Comparison of ENCODE assay signal across 15 cellular contexts in genomic region chr9:111287127-111287526, GRCh38.
DNase-seq lines count a peak whose midpoint lies in the region; ATAC-seq and TF ChIP-seq lines count a peak whose summit lies in the region.
"Had no signal": no experiment of that assay in that cellular context is flagged by ENCODE, and none has a peak within 500 bp of the region (broad histone marks: within the 10 kb centered on the region; RNA-seq: fewer than 3 reads in every experiment).

No MANE protein-coding gene starts in this region.

- no peaks in the 10 kb centered on the region for H3K36me3 ChIP-seq in effector memory CD4-positive, alpha-beta T cell (ENCODE audit: control insufficient read depth, insufficient read depth, low read length)
- H3K36me3 ChIP-seq: sigmoid colon had no signal

- peak; percentile 67 for DNase-seq in GM04503 (ENCODE audit: low read depth)
- peak; percentile 23 for DNase-seq in RKO (ENCODE audit: low spot score)
- DNase-seq in fibroblast of gingiva (ENCODE audit: low read depth), result peak; percentile 47
- DNase-seq in retinal pigment epithelial cell (ENCODE audit: low read depth), result peak; percentile 18
- DNase-seq in effector memory CD4-positive, alpha-beta T cell, result no peak
- DNase-seq in NCI-H2029 (lab: John Stamatoyannopoulos, UW), result no peak
- no peak for DNase-seq in NCI-H510A treated with DMSO at 0.1 percent for 48 hours (lab: John Stamatoyannopoulos, UW)
- DNase-seq: activated CD4-positive, alpha-beta T cell treated with anti-CD3 and anti-CD28 coated beads, Interleukin-2, amount 50 U/mL, for 48 hours; activated effector memory CD4-positive, alpha-beta T cell treated with anti-CD3 and anti-CD28 coated beads, Interleukin-2, amount 50 U/mL, for 16 hours; Karpas-422; left cardiac atrium; natural killer cell; sigmoid colon had no signal

- TF ChIP-seq CTCF in retinal pigment epithelial cell (conservative IDR thresholded peaks at IDR 0.05; ENCODE audit: low read depth, low read length), result no peak

- ATAC-seq in GM19455 (IDR thresholded peaks at IDR 0.05; ENCODE audit: unreplicated experiment), result no peak
- ATAC-seq: foreskin keratinocyte, left cardiac atrium, natural killer cell had no signal

- H3K4me3 ChIP-seq in retinal pigment epithelial cell (ENCODE audit: low read length), result no peak overlapping the region
- H3K4me3 ChIP-seq in effector memory CD4-positive, alpha-beta T cell (ENCODE audit: insufficient read depth, low read depth, low read length, poor library complexity, severe bottlenecking), result no peak overlapping the region
- H3K4me3 ChIP-seq: sigmoid colon had no signal

- no peaks in the 10 kb centered on the region for H3K9me3 ChIP-seq in effector memory CD4-positive, alpha-beta T cell (ENCODE audit: control insufficient read depth, low read length)
- H3K9me3 ChIP-seq: sigmoid colon had no signal

- H3K27me3 ChIP-seq in effector memory CD4-positive, alpha-beta T cell (replicated peaks; ENCODE audit: control insufficient read depth, insufficient read depth, low read length, poor library complexity, severe bottlenecking), result no peaks in the 10 kb centered on the region
- H3K27me3 ChIP-seq: sigmoid colon had no signal

- no peak overlapping the region for H3K27ac ChIP-seq in effector memory CD4-positive, alpha-beta T cell (ENCODE audit: insufficient read depth, low read length, poor library complexity, severe bottlenecking)
- H3K27ac ChIP-seq: foreskin keratinocyte, sigmoid colon had no signal

- H3K4me1 ChIP-seq in effector memory CD4-positive, alpha-beta T cell (ENCODE audit: control insufficient read depth, insufficient read depth, low read length, poor library complexity, severe bottlenecking), result no peaks in the 10 kb centered on the region
- H3K4me1 ChIP-seq: sigmoid colon had no signal

Comparison
In these comparisons a context has a peak if more than half of its experiments do, and no peak if none do; other contexts are left out.
1. DNase-seq: peak in GM04503 (single experiment), RKO (single experiment), fibroblast of gingiva (single experiment) and retinal pigment epithelial cell (single experiment); none in effector memory CD4-positive, alpha-beta T cell (0 of 3), NCI-H2029 (single experiment) and NCI-H510A treated with DMSO at 0.1 percent for 48 hours (single experiment).